In genomic region chr6:20441236-20441635, GRCh38 we compare ENCODE assay signal across 25 cellular contexts. TPM values are rescaled to one million over a fixed set of nuclear protein-coding genes. Genes with fewer than 3 reads are reported as not detected.
A peak's percentile ranks its signal among the peaks of the same experiment; 100 is the strongest.
DNase-seq lines count a peak whose midpoint lies in the region; FAIRE-seq and TF ChIP-seq lines count a peak whose summit lies in the region.
"Had no signal": no experiment of that assay in that cellular context is flagged by ENCODE, and none has a peak within 500 bp of the region (broad histone marks: within the 10 kb centered on the region; RNA-seq: fewer than 3 reads in every experiment).

No MANE protein-coding gene starts in this region.

- H3K9me3 ChIP-seq in thyroid gland, result no peaks in the 10 kb centered on the region
- H3K9me3 ChIP-seq: HAP-1, MG63, Peyer's patch had no signal

- DNase-seq in mesothelial cell of epicardium (ENCODE audit: low spot score in 2 of 2, unreplicated experiment in 2 of 2) (no peak), thyroid gland (no peak), RCC 7860 (ENCODE audit: low spot score) (no peak), NCI-H446 (lab: John Stamatoyannopoulos, UW) (no peak)
- no peak for DNase-seq in stimulated activated CD8-positive, alpha-beta memory T cell treated with anti-CD3 and anti-CD28 coated beads, Interleukin-4, amount 100 ng/mL, for 48 hours
- DNase-seq: 8988T; CD4-positive, alpha-beta T cell; COR-L47; DMS53; HFFc6; KG1; MG63; NCI-H1105 treated with DMSO at 0.1 percent for 48 hours; NCI-H1694; NCI-H510A; OCI-M1; Peyer's patch; SIG-M5 had no signal

- intact Hi-C loops in thyroid gland (cut with DNase I), result no loop called here

- peaks cover 17% of the 10 kb centered on the region for H3K4me1 Mint-ChIP-seq in mesothelial cell of epicardium

- no peak overlapping the region for H2AFZ ChIP-seq in ACC112 (ENCODE audit: low read length, unreplicated experiment)
- H2AFZ ChIP-seq: GM23248 had no signal

- no peak overlapping the region for H3K4me3 Mint-ChIP-seq in mesothelial cell of epicardium
- H3K4me3 Mint-ChIP-seq: CD4-positive, alpha-beta T cell; HFFc6 had no signal

- peaks cover 77% of the 10 kb centered on the region for H3K79me2 ChIP-seq in ACC112 (ENCODE audit: control insufficient read depth, insufficient read depth, low read length, unreplicated experiment)

- H3K4me3 ChIP-seq in ACC112 (ENCODE audit: low read depth, low read length) (no peak overlapping the region), thyroid gland (replicated peaks in 1 of 3) (no peak overlapping the region)
- H3K4me3 ChIP-seq: BLaER1, GM23248, HAP-1, MG63, Peyer's patch, SK-N-MC had no signal

- 67 to 89% methylated on average over 1 of the region's 1 CpG for WGBS in thyroid gland, 2 donors

- no peaks in the 10 kb centered on the region for H3K9me3 Mint-ChIP-seq in mesothelial cell of epicardium
- H3K9me3 Mint-ChIP-seq: CD4-positive, alpha-beta T cell had no signal

- TF ChIP-seq POLR2A in thyroid gland (IDR thresholded peaks at IDR 0.05), result no peak

- H3K27ac ChIP-seq in ACC112 (ENCODE audit: low read depth, low read length) (0 out of 2 replicates have a peak overlapping the region, but pooled peaks have one; percentile 9), VCaP (peak overlapping the region; percentile 67), thyroid gland (peak overlapping the region; percentile 40 to 52 (median 43))
- H3K27ac ChIP-seq: BLaER1, Peyer's patch, SK-N-MC had no signal

- no peak for FAIRE-seq in RCC 7860 (lab: Jason Lieb, UNC)
- FAIRE-seq: G401.6 had no signal

- H3K4me1 ChIP-seq in ACC112 (ENCODE audit: control insufficient read depth, insufficient read depth, low read length, unreplicated experiment) (peaks cover 31% of the 10 kb centered on the region), thyroid gland (peaks cover 31 to 34% of the 10 kb centered on the region in 2 donors)
- H3K4me1 ChIP-seq: Peyer's patch had no signal

- H3K36me3 Mint-ChIP-seq in mesothelial cell of epicardium, result peaks cover 9% of the 10 kb centered on the region

- peaks cover 7% of the 10 kb centered on the region; the same call in 1 of the 2 replicates for H3K36me3 ChIP-seq in ACC112 (ENCODE audit: insufficient read depth, low read length)
- no peaks in the 10 kb centered on the region for H3K36me3 ChIP-seq in thyroid gland
- H3K36me3 ChIP-seq: Peyer's patch had no signal

- no peaks in the 10 kb centered on the region for H3K27me3 Mint-ChIP-seq in mesothelial cell of epicardium (ENCODE audit: low read depth)
- H3K27me3 Mint-ChIP-seq: CD4-positive, alpha-beta T cell had no signal

- H3K27me3 ChIP-seq in ACC112 (ENCODE audit: insufficient read depth, low read length) (no peaks in the 10 kb centered on the region), thyroid gland (no peaks in the 10 kb centered on the region)
- H3K27me3 ChIP-seq: BLaER1, MG63, Peyer's patch had no signal

- TF ChIP-seq CTCF in VCaP (conservative IDR thresholded peaks at IDR 0.05) (no peak), mesothelial cell of epicardium (IDR thresholded peaks at IDR 0.05; ENCODE audit: unreplicated experiment) (no peak), thyroid gland (IDR thresholded peaks at IDR 0.05) (no peak)

- H3K27ac Mint-ChIP-seq in mesothelial cell of epicardium, result peak overlapping the region; percentile 79
- H3K27ac Mint-ChIP-seq: CD4-positive, alpha-beta T cell; HFFc6 had no signal

RNA-seq across cellular contexts. Expression of gene E2F3, which starts 39.6 kb away (rescaled TPM):
- 24.2 to 24.7 TPM (median 24.4 TPM) in 3 replicates for total RNA-seq in mesothelial cell of epicardium
- 10 to 100 TPM in 3 of 4 donors, 1 to 10 TPM in 1; 9.4 to 18.0 (median 12.4) TPM for total RNA-seq in thyroid gland

Comparison
In these comparisons a context has a peak if more than half of its experiments do, and no peak if none do; other contexts are left out.
1. H3K27ac ChIP-seq: peak in every context shown above with its lines; median percentile 67 in VCaP; 43 in thyroid gland; 9 in ACC112.